In genomic region chr16:71257768-71258167, GRCh38 we compare ENCODE assay signal across 26 cellular contexts. TPM values are rescaled to one million over a fixed set of nuclear protein-coding genes. Genes with fewer than 3 reads are reported as not detected.
DNase-seq lines count a peak whose midpoint lies in the region; ATAC-seq, FAIRE-seq and TF ChIP-seq lines count a peak whose summit lies in the region.
"Had no signal": no experiment of that assay in that cellular context is flagged by ENCODE, and none has a peak within 500 bp of the region (broad histone marks: within the 10 kb centered on the region; RNA-seq: fewer than 3 reads in every experiment).

No MANE protein-coding gene starts in this region.

- no peak overlapping the region for H3K4me2 ChIP-seq in HepG2 (ENCODE audit: low read depth, low read length)
- no peak overlapping the region for H3K4me2 ChIP-seq in A549
- H3K4me2 ChIP-seq in K562 (ENCODE audit: insufficient read depth, low read length): no peak overlapping the region
- H3K4me2 ChIP-seq: BLaER1 had no signal

- ATAC-seq in HepG2 (no peak), right lobe of liver (no peak), A549 (no peak), K562 (no peak)
- no peak for ATAC-seq in stimulated activated naive CD8-positive, alpha-beta T cell treated with anti-CD3 and anti-CD28 coated beads, Interleukin-15, amount 100 ng/mL, for 72 hours
- ATAC-seq: GM12878 had no signal

- TF ChIP-seq RAD21 in HepG2 (CRISPR knock-in tag; IDR thresholded peaks at IDR 0.05): no peak
- no peak for TF ChIP-seq RAD21 in A549 (conservative IDR thresholded peaks at IDR 0.05 in 1 of 2, IDR thresholded peaks at IDR 0.05 in 1 of 2)
- TF ChIP-seq RAD21 in K562 (CRISPR knock-in tag; conservative IDR thresholded peaks at IDR 0.05 in 1 of 2, IDR thresholded peaks at IDR 0.05 in 1 of 2): no peak

- in situ Hi-C loops in HepG2 (cut with HindIII; ENCODE audit: extremely low pct_ligation_motif_present, low pct_unique_long_range_greater_than_20kb) (no loop called here), K562 (cut with MboI) (no loop called here)

- CTCF ChIA-PET in HepG2 (lab: Yijun Ruan, JAX; ENCODE audit: low intra/inter-chr PET ratio, low total read pairs) (no interaction called here), A549 (lab: Yijun Ruan, JAX) (no interaction called here), K562 (lab: Yijun Ruan, JAX; ENCODE audit: low intra/inter-chr PET ratio) (no interaction called here)

- H3K9me1 ChIP-seq in K562 (ENCODE audit: control insufficient read depth, insufficient read depth, low read length): peaks cover 3% of the 10 kb centered on the region

- H3K27ac Mint-ChIP-seq in stimulated activated naive CD8-positive, alpha-beta T cell treated with anti-CD3 and anti-CD28 coated beads, Interleukin-15, amount 100 ng/mL, for 72 hours: no peak overlapping the region
- H3K27ac Mint-ChIP-seq: CD14-positive monocyte; CD4-positive, alpha-beta memory T cell; CD4-positive, CD25-positive, alpha-beta regulatory T cell; CD8-positive, alpha-beta memory T cell had no signal

- H3K9ac ChIP-seq in HepG2 (ENCODE audit: insufficient read depth, low read depth, low read length): no peak overlapping the region
- no peak overlapping the region for H3K9ac ChIP-seq in K562 (ENCODE audit: insufficient read depth in 1 of 2, low read depth in 2 of 2, low read length in 2 of 2)
- H3K9ac ChIP-seq: BLaER1 had no signal

- WGBS in HepG2 (ENCODE audit: low lambda C conversion rate): 2% methylated on average over 1 of the region's 1 CpG
- WGBS in right lobe of liver (ENCODE audit: insufficient coverage, low coverage, low lambda C conversion rate, missing lambda C conversion rate): 44% methylated on average over 1 of the region's 1 CpG
- WGBS in A549 (ENCODE audit: missing lambda C conversion rate): 2% methylated on average over 1 of the region's 1 CpG
- 0% methylated on average over 1 of the region's 1 CpG for WGBS in K562 (ENCODE audit: insufficient coverage, low coverage, missing lambda C conversion rate)

- H3K79me2 ChIP-seq in HepG2 (ENCODE audit: insufficient read depth, low read length) (no peaks in the 10 kb centered on the region), K562 (ENCODE audit: control insufficient read depth, insufficient read depth, low read length) (no peaks in the 10 kb centered on the region)

- TF ChIP-seq CTCF in HepG2 (CRISPR knock-in tag; IDR thresholded peaks at IDR 0.05) (no peak), right lobe of liver (IDR thresholded peaks at IDR 0.05) (no peak), A549 (IDR thresholded peaks at IDR 0.05) (no peak), K562 (IDR thresholded peaks at IDR 0.05 in 2 of 3, conservative IDR thresholded peaks at IDR 0.05 in 1 of 3; ENCODE audit: insufficient read depth in 2 of 3, low read depth in 1 of 3, low read length in 3 of 3) (no peak)

- intact Hi-C loops in HepG2 (cut with micrococcal nuclease; ENCODE audit: unreplicated experiment) (no loop called here), right lobe of liver (cut with DNase I) (no loop called here), K562 (cut with micrococcal nuclease) (no loop called here)

- no peak overlapping the region for H3K4me3 Mint-ChIP-seq in stimulated activated naive CD8-positive, alpha-beta T cell treated with anti-CD3 and anti-CD28 coated beads, Interleukin-15, amount 100 ng/mL, for 72 hours
- H3K4me3 Mint-ChIP-seq: CD14-positive monocyte; CD4-positive, alpha-beta memory T cell; CD4-positive, CD25-positive, alpha-beta regulatory T cell; CD8-positive, alpha-beta memory T cell had no signal

- TF ChIP-seq EP300 in HepG2 (IDR thresholded peaks at IDR 0.05; ENCODE audit: low read depth in 2 of 2, low read length in 2 of 2) (no peak), HepG2 (CRISPR knock-in tag; IDR thresholded peaks at IDR 0.05; ENCODE audit: borderline replicate concordance) (no peak), A549 (IDR thresholded peaks at IDR 0.05) (no peak), K562 (IDR thresholded peaks at IDR 0.05; ENCODE audit: low read length) (no peak)

- H3K9me3 ChIP-seq in HepG2 (ENCODE audit: low read length) (no peaks in the 10 kb centered on the region), right lobe of liver (no peaks in the 10 kb centered on the region), A549 (no peaks in the 10 kb centered on the region), K562 (replicated peaks; ENCODE audit: control insufficient read depth, insufficient read depth, low read depth, low read length) (no peaks in the 10 kb centered on the region)
- H3K9me3 ChIP-seq: BE2C, BLaER1 had no signal

- TF ChIP-seq POLR2A in HepG2 (IDR thresholded peaks at IDR 0.05; ENCODE audit: insufficient read depth in 1 of 2, low read depth in 2 of 2, low read length in 2 of 2) (no peak), right lobe of liver (IDR thresholded peaks at IDR 0.05) (no peak), A549 (IDR thresholded peaks at IDR 0.05; ENCODE audit: low read length) (no peak), K562 (conservative IDR thresholded peaks at IDR 0.05) (no peak)

- H3K9me3 Mint-ChIP-seq in stimulated activated naive CD8-positive, alpha-beta T cell treated with anti-CD3 and anti-CD28 coated beads, Interleukin-15, amount 100 ng/mL, for 72 hours: no peaks in the 10 kb centered on the region

- H3K36me3 ChIP-seq in HepG2 (replicated peaks in 1 of 2; ENCODE audit: control insufficient read depth in 1 of 2, insufficient read depth in 2 of 2, low read length in 2 of 2) (no peaks in the 10 kb centered on the region), right lobe of liver (no peaks in the 10 kb centered on the region), K562 (ENCODE audit: control insufficient read depth, insufficient read depth, low read length) (no peaks in the 10 kb centered on the region)
- H3K36me3 ChIP-seq: BE2C, BLaER1 had no signal

- DNase-seq in HepG2 (ENCODE audit: low spot score) (no peak), right lobe of liver (no peak), A549 (ENCODE audit: low read depth in 1 of 2, low spot score in 1 of 2) (no peak), K562 (ENCODE audit: extremely low read depth in 1 of 4, low spot score in 3 of 4) (no peak)
- no peak for DNase-seq in stimulated activated naive CD8-positive, alpha-beta T cell treated with anti-CD3 and anti-CD28 coated beads, Interleukin-15, amount 100 ng/mL, for 72 hours
- DNase-seq: ACHN; BE2C; CD4-positive, alpha-beta memory T cell; CD4-positive, CD25-positive, alpha-beta regulatory T cell; CD8-positive, alpha-beta memory T cell; COR-L47; DMS 273 treated with DMSO at 0.1 percent for 48 hours; DMS153; DMS53; DMS79; DND-41; EL; GDM1 had no signal

- H3K4me1 Mint-ChIP-seq in stimulated activated naive CD8-positive, alpha-beta T cell treated with anti-CD3 and anti-CD28 coated beads, Interleukin-15, amount 100 ng/mL, for 72 hours: peaks cover 15% of the 10 kb centered on the region
- H3K4me1 Mint-ChIP-seq: CD4-positive, alpha-beta memory T cell; CD4-positive, CD25-positive, alpha-beta regulatory T cell had no signal

- H3K4me3 ChIP-seq in HepG2 (replicated peaks in 1 of 3; ENCODE audit: insufficient read depth in 1 of 3, low read depth in 2 of 3, low read length in 3 of 3): no peak overlapping the region
- H3K4me3 ChIP-seq in right lobe of liver: no peak overlapping the region
- no peak overlapping the region for H3K4me3 ChIP-seq in A549
- H3K4me3 ChIP-seq in K562: no peak overlapping the region
- H3K4me3 ChIP-seq: BLaER1, GM12878 had no signal

- H3K27me3 ChIP-seq in HepG2 (ENCODE audit: control insufficient read depth in 1 of 2, insufficient read depth in 2 of 2, low read length in 2 of 2) (peaks cover 0 to 25% of the 10 kb centered on the region in 2 experiments; a peak in 2 of 5 replicates), right lobe of liver (no peaks in the 10 kb centered on the region), K562 (ENCODE audit: control insufficient read depth in 2 of 2, insufficient read depth in 2 of 2, low read length in 2 of 2) (peaks cover 2 to 10% of the 10 kb centered on the region in 2 experiments; a peak in 1 of 5 replicates)
- H3K27me3 ChIP-seq: BLaER1 had no signal

- POLR2A ChIA-PET in HepG2 (lab: Yijun Ruan, JAX) (no interaction called here), A549 (lab: Yijun Ruan, JAX) (no interaction called here), K562 (lab: Yijun Ruan, JAX) (no interaction called here)

- FAIRE-seq in HepG2 (lab: Jason Lieb, UNC) (no peak), A549 (lab: Jason Lieb, UNC) (no peak), K562 (lab: Jason Lieb, UNC) (no peak)
- FAIRE-seq: GM12878, GM12892, GM18507 had no signal

- H2AFZ ChIP-seq in HepG2 (ENCODE audit: low read length) (no peak overlapping the region), K562 (ENCODE audit: low read depth, low read length) (no peak overlapping the region)

- no TSS peak for BruUV-seq in HepG2 (replicated peaks; lab: Mats Ljungman, UMichigan)
- BruUV-seq in K562 (replicated peaks; lab: Mats Ljungman, UMichigan): no TSS peak

- H3K27ac ChIP-seq in HepG2 (ENCODE audit: extremely low read length, insufficient read depth, low read length) (no peak overlapping the region), right lobe of liver (no peak overlapping the region), A549 (no peak overlapping the region), K562 (ENCODE audit: extremely low read depth, low read depth, low read length) (no peak overlapping the region)
- H3K27ac ChIP-seq: 22Rv1, BLaER1 had no signal

- no peaks in the 10 kb centered on the region for H4K20me1 ChIP-seq in HepG2 (ENCODE audit: insufficient read depth, low read length)
- no peaks in the 10 kb centered on the region for H4K20me1 ChIP-seq in K562 (replicated peaks; ENCODE audit: control insufficient read depth, insufficient read depth, low read length)
- H4K20me1 ChIP-seq: BLaER1 had no signal

- H3K4me1 ChIP-seq in HepG2 (ENCODE audit: insufficient read depth, low read length) (no peaks in the 10 kb centered on the region), right lobe of liver (no peaks in the 10 kb centered on the region), A549 (no peaks in the 10 kb centered on the region), K562 (replicated peaks in 1 of 2; ENCODE audit: control insufficient read depth in 2 of 2, insufficient read depth in 2 of 2, low read length in 2 of 2) (no peaks in the 10 kb centered on the region)
- H3K4me1 ChIP-seq: BE2C had no signal

- peaks cover 10% of the 10 kb centered on the region for H3K27me3 Mint-ChIP-seq in stimulated activated naive CD8-positive, alpha-beta T cell treated with anti-CD3 and anti-CD28 coated beads, Interleukin-15, amount 100 ng/mL, for 72 hours

RNA-seq across cellular contexts. Expression of gene HYDIN, which starts 27.2 kb away (rescaled TPM):
- 0.21 TPM in 1 of 2 replicates, not detected in the other for total RNA-seq in HepG2 (2016; rRNA removed; fragmentation: Illumina TruSeq; extraction: Trizol)
- total RNA-seq in HepG2 (2016; cell fraction: cytosol; rRNA removed; fragmentation: Illumina TruSeq; extraction: Trizol; ENCODE audit: low read depth): not detected in 2 replicates
- total RNA-seq in HepG2 (2016; cell fraction: insoluble cytoplasmic fraction; rRNA removed; fragmentation: Illumina TruSeq; extraction: Trizol): 0.19 TPM in 1 of 2 replicates, not detected in the other
- total RNA-seq in HepG2 (2016; cell fraction: membrane; rRNA removed; fragmentation: Illumina TruSeq; extraction: Trizol): not detected in 2 replicates
- not detected in 2 replicates for total RNA-seq in HepG2 (2016; cell fraction: nucleus; rRNA removed; fragmentation: Illumina TruSeq; extraction: Trizol)
- not detected in 2 replicates for polyA plus RNA-seq in HepG2 (2011; rRNA removed)
- polyA plus RNA-seq in HepG2 (2011; cell fraction: cytosol; rRNA removed): 0.03 TPM in 1 of 2 replicates, not detected in the other
- polyA plus RNA-seq in HepG2 (2011; cell fraction: nucleus; rRNA removed): 0.08 TPM in 1 of 2 replicates, not detected in the other
- not detected in 2 replicates for polyA plus RNA-seq in HepG2 (2012)
- polyA plus RNA-seq in HepG2 (2016; cell fraction: cytosol; fragmentation: Illumina TruSeq; extraction: Trizol; ENCODE audit: low read depth): not detected in 2 replicates
- not detected in 2 replicates for polyA plus RNA-seq in HepG2 (2016; cell fraction: insoluble cytoplasmic fraction; fragmentation: Illumina TruSeq; extraction: Trizol; ENCODE audit: low read depth)
- not detected in 2 replicates for polyA plus RNA-seq in HepG2 (2016; cell fraction: membrane; fragmentation: Illumina TruSeq; extraction: Trizol; ENCODE audit: low read depth)
- polyA plus RNA-seq in HepG2 (2016; cell fraction: nucleus; fragmentation: Illumina TruSeq; extraction: Trizol; ENCODE audit: insufficient read depth, low read depth): not detected in 2 replicates
- polyA minus RNA-seq in HepG2 (2011; rRNA and poly(A)+ RNA removed; ENCODE audit: low replicate concordance): 0.06 TPM in 1 of 2 replicates, not detected in the other
- not detected in 2 replicates for polyA minus RNA-seq in HepG2 (2011; cell fraction: cytosol; rRNA and poly(A)+ RNA removed)
- not detected in 2 replicates for polyA minus RNA-seq in HepG2 (2011; cell fraction: nucleus; rRNA and poly(A)+ RNA removed)
- total RNA-seq in right lobe of liver: 1 to 10 TPM in 1 of 6 experiments, under 1 TPM in 4, not detected in 1; 0.20 to 1.4 (median 0.27) TPM
- 0.30 and 0.41 TPM in 2 replicates for polyA plus RNA-seq in A549 (2011; rRNA removed)
- polyA plus RNA-seq in A549 (2012; cell fraction: cytosol; rRNA removed): 0.12 and 0.14 TPM in 2 replicates
- 0.13 and 0.26 TPM in 2 replicates for polyA plus RNA-seq in A549 (2012; cell fraction: nucleus; rRNA removed)
- polyA plus RNA-seq in A549 (2017; fragmentation: RNase III; extraction: RNeasy Plus Mini Kit Qiagen cat#74134 plus additional on column Dnase treatment): 0.21 to 0.33 TPM (median 0.23 TPM) in 3 replicates
- polyA minus RNA-seq in A549 (2011; rRNA and poly(A)+ RNA removed): 0.54 and 0.78 TPM in 2 replicates
- 0.32 and 0.60 TPM in 2 replicates for total RNA-seq in K562 (2011; cell fraction: chromatin; rRNA removed; ENCODE audit: low replicate concordance)
- total RNA-seq in K562 (2011; cell fraction: nucleolus; rRNA removed): 0.26 TPM in 1 of 2 replicates, not detected in the other
- 0.61 and 0.95 TPM in 2 replicates for total RNA-seq in K562 (2011; cell fraction: nucleoplasm; rRNA removed)
- 0.09 TPM in 1 of 2 replicates, not detected in the other for total RNA-seq in K562 (2014; rRNA removed)
- 0.13 and 0.25 TPM in 2 replicates for total RNA-seq in K562 (2014; rRNA removed; fragmentation: Illumina TruSeq; extraction: Trizol)
- total RNA-seq in K562 (2015; rRNA removed; fragmentation: Illumina TruSeq; extraction: Trizol): 0.11 and 0.38 TPM in 2 replicates
- 0.11 and 0.29 TPM in 2 replicates for total RNA-seq in K562 (2021)
- polyA plus RNA-seq in K562 (2011; rRNA removed): 0.43 TPM in 1 of 2 replicates, not detected in the other
- 0.12 and 0.13 TPM in 2 replicates for polyA plus RNA-seq in K562 (2011; cell fraction: cytosol; rRNA removed)
- polyA plus RNA-seq in K562 (2011; cell fraction: nucleus; rRNA removed): 0.08 and 0.46 TPM in 2 replicates
- polyA plus RNA-seq in K562 (2012): 0.21 and 0.75 TPM in 2 replicates
- 0.10 and 0.16 TPM in 2 replicates for polyA plus RNA-seq in K562 (2014; fragmentation: Illumina TruSeq; extraction: Trizol)
- polyA plus RNA-seq in K562 (2014; fragmentation: Nextera tagmentation; extraction: Ambion mirVana): under 1 TPM; 0.08 to 0.27 TPM
- polyA plus RNA-seq in K562 (2014; rRNA removed): 0.07 TPM in 1 of 2 replicates, not detected in the other
- polyA minus RNA-seq in K562 (2011; rRNA and poly(A)+ RNA removed): 0.28 TPM in 1 of 2 replicates, not detected in the other
- not detected in 2 replicates for polyA minus RNA-seq in K562 (2011; cell fraction: cytosol; rRNA and poly(A)+ RNA removed)
- polyA minus RNA-seq in K562 (2011; cell fraction: nucleus; rRNA and poly(A)+ RNA removed): 0.22 and 0.27 TPM in 2 replicates
- total RNA-seq: A673; CD4-positive, alpha-beta memory T cell; CD4-positive, CD25-positive, alpha-beta regulatory T cell; CD8-positive, alpha-beta memory T cell; G401; GM12878 had no signal
- polyA plus RNA-seq: CD14-positive monocyte; CD4-positive, alpha-beta memory T cell; CD4-positive, CD25-positive, alpha-beta regulatory T cell; CD8-positive, alpha-beta memory T cell had no signal

RNA-seq across cellular contexts. Expression of gene CMTR2, which starts 31.4 kb away (rescaled TPM):
- total RNA-seq in HepG2 (2016; rRNA removed; fragmentation: Illumina TruSeq; extraction: Trizol) (19.9 and 25.1 TPM in 2 replicates), right lobe of liver (10 to 100 TPM in 3 of 6 experiments, 1 to 10 TPM in 3; 8.4 to 15.9 (median 10.5) TPM), K562 (2014; rRNA removed) (14.7 and 15.6 TPM in 2 replicates), K562 (2014; rRNA removed; fragmentation: Illumina TruSeq; extraction: Trizol) (18.2 and 20.2 TPM in 2 replicates), K562 (2015; rRNA removed; fragmentation: Illumina TruSeq; extraction: Trizol) (18.1 and 20.2 TPM in 2 replicates), K562 (2021) (11.2 and 12.9 TPM in 2 replicates)
- 2.6 TPM in 2 replicates for total RNA-seq in HepG2 (2016; cell fraction: cytosol; rRNA removed; fragmentation: Illumina TruSeq; extraction: Trizol; ENCODE audit: low read depth)
- 16.1 and 24.0 TPM in 2 replicates for total RNA-seq in HepG2 (2016; cell fraction: insoluble cytoplasmic fraction; rRNA removed; fragmentation: Illumina TruSeq; extraction: Trizol)
- total RNA-seq in HepG2 (2016; cell fraction: membrane; rRNA removed; fragmentation: Illumina TruSeq; extraction: Trizol): 7.2 and 8.3 TPM in 2 replicates
- total RNA-seq in HepG2 (2016; cell fraction: nucleus; rRNA removed; fragmentation: Illumina TruSeq; extraction: Trizol): 15.5 and 15.6 TPM in 2 replicates
- polyA plus RNA-seq in HepG2 (2011; rRNA removed) (12.4 and 15.0 TPM in 2 replicates), A549 (2011; rRNA removed) (33.2 and 34.9 TPM in 2 replicates), A549 (2017; fragmentation: RNase III; extraction: RNeasy Plus Mini Kit Qiagen cat#74134 plus additional on column Dnase treatment) (14.2 to 16.9 TPM (median 15.4 TPM) in 3 replicates), K562 (2011; rRNA removed) (18.0 and 24.8 TPM in 2 replicates), K562 (2014; fragmentation: Illumina TruSeq; extraction: Trizol) (12.7 and 13.4 TPM in 2 replicates), K562 (2014; fragmentation: Nextera tagmentation; extraction: Ambion mirVana) (1 to 10 TPM; 4.6 to 6.7 TPM), K562 (2014; rRNA removed) (10.1 and 11.3 TPM in 2 replicates)
- 4.9 and 7.1 TPM in 2 replicates for polyA plus RNA-seq in HepG2 (2011; cell fraction: cytosol; rRNA removed)
- 9.8 and 15.1 TPM in 2 replicates for polyA plus RNA-seq in HepG2 (2011; cell fraction: nucleus; rRNA removed)
- 7.0 and 7.3 TPM in 2 replicates for polyA plus RNA-seq in HepG2 (2012)
- polyA plus RNA-seq in HepG2 (2016; cell fraction: cytosol; fragmentation: Illumina TruSeq; extraction: Trizol; ENCODE audit: low read depth): 0.35 and 0.45 TPM in 2 replicates
- 12.2 and 13.1 TPM in 2 replicates for polyA plus RNA-seq in HepG2 (2016; cell fraction: insoluble cytoplasmic fraction; fragmentation: Illumina TruSeq; extraction: Trizol; ENCODE audit: low read depth)
- 1.3 and 1.7 TPM in 2 replicates for polyA plus RNA-seq in HepG2 (2016; cell fraction: membrane; fragmentation: Illumina TruSeq; extraction: Trizol; ENCODE audit: low read depth)
- 21.4 and 23.0 TPM in 2 replicates for polyA plus RNA-seq in HepG2 (2016; cell fraction: nucleus; fragmentation: Illumina TruSeq; extraction: Trizol; ENCODE audit: insufficient read depth, low read depth)
- polyA minus RNA-seq in HepG2 (2011; rRNA and poly(A)+ RNA removed; ENCODE audit: low replicate concordance): 8.1 and 10.7 TPM in 2 replicates
- polyA minus RNA-seq in HepG2 (2011; cell fraction: cytosol; rRNA and poly(A)+ RNA removed): 7.8 and 8.5 TPM in 2 replicates
- polyA minus RNA-seq in HepG2 (2011; cell fraction: nucleus; rRNA and poly(A)+ RNA removed): 25.1 and 34.1 TPM in 2 replicates
- 5.0 and 6.1 TPM in 2 replicates for polyA plus RNA-seq in A549 (2012; cell fraction: cytosol; rRNA removed)
- polyA plus RNA-seq in A549 (2012; cell fraction: nucleus; rRNA removed): 3.7 and 6.4 TPM in 2 replicates
- polyA minus RNA-seq in A549 (2011; rRNA and poly(A)+ RNA removed): 14.0 and 16.2 TPM in 2 replicates
- total RNA-seq in K562 (2011; cell fraction: chromatin; rRNA removed; ENCODE audit: low replicate concordance): 10.0 and 40.3 TPM in 2 replicates
- total RNA-seq in K562 (2011; cell fraction: nucleolus; rRNA removed): 8.5 and 10.3 TPM in 2 replicates
- 20.2 and 27.1 TPM in 2 replicates for total RNA-seq in K562 (2011; cell fraction: nucleoplasm; rRNA removed)
- 5.2 and 11.9 TPM in 2 replicates for polyA plus RNA-seq in K562 (2011; cell fraction: cytosol; rRNA removed)
- polyA plus RNA-seq in K562 (2011; cell fraction: nucleus; rRNA removed): 15.9 and 20.2 TPM in 2 replicates
- polyA plus RNA-seq in K562 (2012): 8.5 and 11.0 TPM in 2 replicates
- polyA minus RNA-seq in K562 (2011; rRNA and poly(A)+ RNA removed): 25.9 and 26.4 TPM in 2 replicates
- 7.1 and 8.5 TPM in 2 replicates for polyA minus RNA-seq in K562 (2011; cell fraction: cytosol; rRNA and poly(A)+ RNA removed)
- 12.5 and 22.3 TPM in 2 replicates for polyA minus RNA-seq in K562 (2011; cell fraction: nucleus; rRNA and poly(A)+ RNA removed)

Comparison
In these comparisons a context has a peak if more than half of its experiments do, and no peak if none do; other contexts are left out.
1. Of the 241 proteins assayed by ChIP-seq in both HepG2 and K562: peak only in HepG2: MAFF and MAFK; only in K562: MAFG; in both: none; in neither: 238.